1 cellular context compared by ENCODE assay signal in the genomic region with DNA sequence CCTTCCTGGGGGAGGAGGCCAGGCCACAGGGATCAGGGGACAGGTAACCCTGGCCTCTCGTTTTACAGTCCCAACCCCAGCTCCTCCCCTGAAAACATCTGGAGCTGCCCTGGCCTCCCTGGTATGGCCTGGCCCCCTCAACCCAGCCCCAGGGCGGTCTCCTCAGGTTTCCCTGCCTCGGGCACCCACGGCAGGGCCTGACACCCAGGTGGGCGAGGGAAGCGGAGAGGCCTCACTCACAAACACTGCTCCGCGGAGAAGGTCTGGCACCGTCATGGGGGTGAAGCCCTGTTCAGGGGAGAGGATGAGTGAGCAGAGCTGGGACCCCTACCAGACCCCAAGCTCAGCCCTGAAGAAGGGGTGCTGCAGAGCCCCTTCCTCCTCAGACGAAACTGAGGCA.
TF ChIP-seq lines count a peak whose summit lies in the region.

No MANE protein-coding gene starts in this region.

TF ChIP-seq in WTC11, 78 proteins besides CTCF, POLR2A, EP300 and RAD21 (continued from another document):
- TF ChIP-seq, protein P1, sequence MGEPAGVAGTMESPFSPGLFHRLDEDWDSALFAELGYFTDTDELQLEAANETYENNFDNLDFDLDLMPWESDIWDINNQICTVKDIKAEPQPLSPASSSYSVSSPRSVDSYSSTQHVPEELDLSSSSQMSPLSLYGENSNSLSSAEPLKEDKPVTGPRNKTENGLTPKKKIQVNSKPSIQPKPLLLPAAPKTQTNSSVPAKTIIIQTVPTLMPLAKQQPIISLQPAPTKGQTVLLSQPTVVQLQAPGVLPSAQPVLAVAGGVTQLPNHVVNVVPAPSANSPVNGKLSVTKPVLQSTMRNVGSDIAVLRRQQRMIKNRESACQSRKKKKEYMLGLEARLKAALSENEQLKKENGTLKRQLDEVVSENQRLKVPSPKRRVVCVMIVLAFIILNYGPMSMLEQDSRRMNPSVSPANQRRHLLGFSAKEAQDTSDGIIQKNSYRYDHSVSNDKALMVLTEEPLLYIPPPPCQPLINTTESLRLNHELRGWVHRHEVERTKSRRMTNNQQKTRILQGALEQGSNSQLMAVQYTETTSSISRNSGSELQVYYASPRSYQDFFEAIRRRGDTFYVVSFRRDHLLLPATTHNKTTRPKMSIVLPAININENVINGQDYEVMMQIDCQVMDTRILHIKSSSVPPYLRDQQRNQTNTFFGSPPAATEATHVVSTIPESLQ (CRISPR knock-in tag; IDR thresholded peaks at IDR 0.05) = no peak
- TF ChIP-seq JUN (CRISPR knock-in tag; IDR thresholded peaks at IDR 0.05) = no peak
- TF ChIP-seq, protein P2, sequence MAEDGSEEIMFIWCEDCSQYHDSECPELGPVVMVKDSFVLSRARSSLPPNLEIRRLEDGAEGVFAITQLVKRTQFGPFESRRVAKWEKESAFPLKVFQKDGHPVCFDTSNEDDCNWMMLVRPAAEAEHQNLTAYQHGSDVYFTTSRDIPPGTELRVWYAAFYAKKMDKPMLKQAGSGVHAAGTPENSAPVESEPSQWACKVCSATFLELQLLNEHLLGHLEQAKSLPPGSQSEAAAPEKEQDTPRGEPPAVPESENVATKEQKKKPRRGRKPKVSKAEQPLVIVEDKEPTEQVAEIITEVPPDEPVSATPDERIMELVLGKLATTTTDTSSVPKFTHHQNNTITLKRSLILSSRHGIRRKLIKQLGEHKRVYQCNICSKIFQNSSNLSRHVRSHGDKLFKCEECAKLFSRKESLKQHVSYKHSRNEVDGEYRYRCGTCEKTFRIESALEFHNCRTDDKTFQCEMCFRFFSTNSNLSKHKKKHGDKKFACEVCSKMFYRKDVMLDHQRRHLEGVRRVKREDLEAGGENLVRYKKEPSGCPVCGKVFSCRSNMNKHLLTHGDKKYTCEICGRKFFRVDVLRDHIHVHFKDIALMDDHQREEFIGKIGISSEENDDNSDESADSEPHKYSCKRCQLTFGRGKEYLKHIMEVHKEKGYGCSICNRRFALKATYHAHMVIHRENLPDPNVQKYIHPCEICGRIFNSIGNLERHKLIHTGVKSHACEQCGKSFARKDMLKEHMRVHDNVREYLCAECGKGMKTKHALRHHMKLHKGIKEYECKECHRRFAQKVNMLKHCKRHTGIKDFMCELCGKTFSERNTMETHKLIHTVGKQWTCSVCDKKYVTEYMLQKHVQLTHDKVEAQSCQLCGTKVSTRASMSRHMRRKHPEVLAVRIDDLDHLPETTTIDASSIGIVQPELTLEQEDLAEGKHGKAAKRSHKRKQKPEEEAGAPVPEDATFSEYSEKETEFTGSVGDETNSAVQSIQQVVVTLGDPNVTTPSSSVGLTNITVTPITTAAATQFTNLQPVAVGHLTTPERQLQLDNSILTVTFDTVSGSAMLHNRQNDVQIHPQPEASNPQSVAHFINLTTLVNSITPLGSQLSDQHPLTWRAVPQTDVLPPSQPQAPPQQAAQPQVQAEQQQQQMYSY (CRISPR knock-in tag; IDR thresholded peaks at IDR 0.05) = no peak
- no peak for TF ChIP-seq TP53 (CRISPR knock-in tag; IDR thresholded peaks at IDR 0.05)
- no peak for TF ChIP-seq FOXP1 (CRISPR knock-in tag; IDR thresholded peaks at IDR 0.05; ENCODE audit: borderline replicate concordance)
